9 cellular contexts compared by ENCODE assay signal in genomic region chr10:49762566-49762877, GRCh38. TPM values are rescaled to one million over a fixed set of nuclear protein-coding genes. Genes with fewer than 3 reads are reported as not detected.
A peak's percentile ranks its signal among the peaks of the same experiment; 100 is the strongest.
DNase-seq lines count a peak whose midpoint lies in the region; ATAC-seq and TF ChIP-seq lines count a peak whose summit lies in the region.
"Had no signal": no experiment of that assay in that cellular context is flagged by ENCODE, and none has a peak within 500 bp of the region (broad histone marks: within the 10 kb centered on the region; RNA-seq: fewer than 3 reads in every experiment).

No MANE protein-coding gene starts in this region.

- H3K4me3 ChIP-seq in iPS-18a (ENCODE audit: low read length) = peak overlapping the region; percentile 73

- intact Hi-C loops in activated CD4-positive, alpha-beta T cell treated with anti-CD3 and anti-CD28 coated beads, Interleukin-2, amount 10 ng/mL, durations not matched to agents 24 days and 14 days (cut with micrococcal nuclease) = loop anchor here (2.0 to 10.0 kb wide), 2 partner anchors 156 to 368 kb away; partner anchors contain the start of gene DRGX

- no peaks in the 10 kb centered on the region for H3K9me3 ChIP-seq in iPS-18a (ENCODE audit: control insufficient read depth, low read depth, low read length)

- H3K36me3 Mint-ChIP-seq in activated CD4-positive, alpha-beta T cell treated with anti-CD3 and anti-CD28 coated beads, Interleukin-2, amount 10 ng/mL, durations not matched to agents 24 days and 14 days (ENCODE audit: low read depth) = no peaks in the 10 kb centered on the region
- 0 out of 2 replicates have a peak, but pooled peaks cover 2% of the 10 kb centered on the region for H3K36me3 Mint-ChIP-seq in WTC11

- H3K27ac ChIP-seq in iPS-18a (ENCODE audit: low read length) = no peak overlapping the region
- H3K27ac ChIP-seq: left lung had no signal

- CTCF ChIA-PET in WTC11 (lab: Charles Lee) = interaction anchor here (0.9 kb wide), 1 partner anchor 18 kb away, joined by 3 read pairs; no protein-coding TSS in a partner anchor

- no peak overlapping the region for H3K27ac Mint-ChIP-seq in activated CD4-positive, alpha-beta T cell treated with anti-CD3 and anti-CD28 coated beads, Interleukin-2, amount 10 ng/mL, durations not matched to agents 24 days and 14 days
- H3K27ac Mint-ChIP-seq in WTC11 = no peak overlapping the region
- no peak overlapping the region for H3K27ac Mint-ChIP-seq in stimulated activated naive CD8-positive, alpha-beta T cell treated with anti-CD3 and anti-CD28 coated beads, Interleukin-15, amount 100 ng/mL, for 72 hours

- H3K4me1 Mint-ChIP-seq in activated CD4-positive, alpha-beta T cell treated with anti-CD3 and anti-CD28 coated beads, Interleukin-2, amount 10 ng/mL, durations not matched to agents 24 days and 14 days = peaks cover 2% of the 10 kb centered on the region
- H3K4me1 Mint-ChIP-seq in WTC11 = peaks cover 16% of the 10 kb centered on the region
- H3K4me1 Mint-ChIP-seq in stimulated activated naive CD8-positive, alpha-beta T cell treated with anti-CD3 and anti-CD28 coated beads, Interleukin-15, amount 100 ng/mL, for 72 hours = peaks cover 6% of the 10 kb centered on the region

- DNase-seq in activated CD4-positive, alpha-beta T cell treated with anti-CD3 and anti-CD28 coated beads, Interleukin-2, amount 10 ng/mL, durations not matched to agents 24 days and 14 days = no peak
- DNase-seq in activated CD4-positive, alpha-beta T cell treated with anti-CD3 and anti-CD28 coated beads, Interleukin-2, amount 50 U/mL, for 1 hour = no peak
- DNase-seq in WTC11 (ENCODE audit: low spot score) (no peak), pons (ENCODE audit: low spot score) (no peak)
- no peak for DNase-seq in stimulated activated naive CD8-positive, alpha-beta T cell treated with anti-CD3 and anti-CD28 coated beads, Interleukin-15, amount 100 ng/mL, for 72 hours

- ATAC-seq in WTC11 (no peak), GM21381 (IDR thresholded peaks at IDR 0.05; ENCODE audit: unreplicated experiment) (no peak), HG02798 (IDR thresholded peaks at IDR 0.05; ENCODE audit: poor library complexity, unreplicated experiment) (no peak)
- ATAC-seq in stimulated activated naive CD8-positive, alpha-beta T cell treated with anti-CD3 and anti-CD28 coated beads, Interleukin-15, amount 100 ng/mL, for 72 hours = no peak

- no peaks in the 10 kb centered on the region for H3K9me3 Mint-ChIP-seq in activated CD4-positive, alpha-beta T cell treated with anti-CD3 and anti-CD28 coated beads, Interleukin-2, amount 10 ng/mL, durations not matched to agents 24 days and 14 days
- peaks cover 10% of the 10 kb centered on the region for H3K9me3 Mint-ChIP-seq in WTC11
- peaks cover 0 to 8% of the 10 kb centered on the region in 2 donors for H3K9me3 Mint-ChIP-seq in stimulated activated naive CD8-positive, alpha-beta T cell treated with anti-CD3 and anti-CD28 coated beads, Interleukin-15, amount 100 ng/mL, for 72 hours

- no peak overlapping the region for H3K9ac ChIP-seq in iPS-18a (ENCODE audit: low read length)

- H3K27me3 ChIP-seq in iPS-18a (ENCODE audit: control insufficient read depth, insufficient read depth, low read length) = peaks cover 22% of the 10 kb centered on the region

- POLR2A ChIA-PET in WTC11 (lab: Charles Lee) = interaction anchor here (0.6 kb wide), 1 partner anchor 152 kb away, joined by 3 read pairs; the partner anchor contains the start of gene SLC18A3

- H3K4me3 Mint-ChIP-seq in activated CD4-positive, alpha-beta T cell treated with anti-CD3 and anti-CD28 coated beads, Interleukin-2, amount 10 ng/mL, durations not matched to agents 24 days and 14 days = peak overlapping the region; percentile 13
- peak overlapping the region; percentile 67 for H3K4me3 Mint-ChIP-seq in WTC11
- H3K4me3 Mint-ChIP-seq in stimulated activated naive CD8-positive, alpha-beta T cell treated with anti-CD3 and anti-CD28 coated beads, Interleukin-15, amount 100 ng/mL, for 72 hours = peak overlapping the region; percentile 69 to 81

- TF ChIP-seq CTCF in WTC11 (IDR thresholded peaks at IDR 0.05) = no peak

- H3K27me3 Mint-ChIP-seq in activated CD4-positive, alpha-beta T cell treated with anti-CD3 and anti-CD28 coated beads, Interleukin-2, amount 10 ng/mL, durations not matched to agents 24 days and 14 days = peaks cover 25% of the 10 kb centered on the region
- peaks cover 22% of the 10 kb centered on the region for H3K27me3 Mint-ChIP-seq in WTC11 (ENCODE audit: low read depth)
- peaks cover 67% of the 10 kb centered on the region for H3K27me3 Mint-ChIP-seq in stimulated activated naive CD8-positive, alpha-beta T cell treated with anti-CD3 and anti-CD28 coated beads, Interleukin-15, amount 100 ng/mL, for 72 hours

- no peaks in the 10 kb centered on the region for H3K36me3 ChIP-seq in iPS-18a (ENCODE audit: control insufficient read depth, low read depth, low read length)
- H3K36me3 ChIP-seq: left lung had no signal

- no peaks in the 10 kb centered on the region for H3K4me1 ChIP-seq in iPS-18a (ENCODE audit: control insufficient read depth, low read depth, low read length)

TF ChIP-seq in WTC11, 78 proteins besides CTCF, POLR2A, EP300 and RAD21:
- TF ChIP-seq SMAD3 (CRISPR knock-in tag; IDR thresholded peaks at IDR 0.05; ENCODE audit: borderline replicate concordance) (0 out of 2 replicates have a peak, but pooled peaks have one; percentile 0), ETV6 (CRISPR knock-in tag; IDR thresholded peaks at IDR 0.05) (no peak), SMAD4 (CRISPR knock-in tag; IDR thresholded peaks at IDR 0.05) (no peak)
- TF ChIP-seq, protein P1, sequence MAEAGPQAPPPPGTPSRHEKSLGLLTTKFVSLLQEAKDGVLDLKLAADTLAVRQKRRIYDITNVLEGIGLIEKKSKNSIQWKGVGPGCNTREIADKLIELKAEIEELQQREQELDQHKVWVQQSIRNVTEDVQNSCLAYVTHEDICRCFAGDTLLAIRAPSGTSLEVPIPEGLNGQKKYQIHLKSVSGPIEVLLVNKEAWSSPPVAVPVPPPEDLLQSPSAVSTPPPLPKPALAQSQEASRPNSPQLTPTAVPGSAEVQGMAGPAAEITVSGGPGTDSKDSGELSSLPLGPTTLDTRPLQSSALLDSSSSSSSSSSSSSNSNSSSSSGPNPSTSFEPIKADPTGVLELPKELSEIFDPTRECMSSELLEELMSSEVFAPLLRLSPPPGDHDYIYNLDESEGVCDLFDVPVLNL (CRISPR knock-in tag; IDR thresholded peaks at IDR 0.05; ENCODE audit: borderline replicate concordance, low read depth) = peak; percentile 1; the same call in 1 of the 2 replicates

RNA-seq across cellular contexts. Expression of gene OGDHL, which starts 0.4 kb away (rescaled TPM):
- 0.89 and 0.97 TPM in 2 replicates for total RNA-seq in activated CD4-positive, alpha-beta T cell treated with anti-CD3 and anti-CD28 coated beads, Interleukin-2, amount 10 ng/mL, durations not matched to agents 24 days and 14 days
- 35.1 to 42.0 TPM (median 36.5 TPM) in 3 replicates for total RNA-seq in WTC11 (2021)

Comparison
In these comparisons a context has a peak if more than half of its experiments do, and no peak if none do; other contexts are left out.
1. H3K4me3 Mint-ChIP-seq: peak in every context shown above with its lines; median percentile 75 in stimulated activated naive CD8-positive, alpha-beta T cell treated with anti-CD3 and anti-CD28 coated beads, Interleukin-15, amount 100 ng/mL, for 72 hours; 67 in WTC11; 13 in activated CD4-positive, alpha-beta T cell treated with anti-CD3 and anti-CD28 coated beads, Interleukin-2, amount 10 ng/mL, durations not matched to agents 24 days and 14 days.
2. RNA of gene OGDHL, which starts 0.4 kb away (total RNA-seq): 35.1 to 42.0 TPM in WTC11; 0.89 to 0.97 TPM in activated CD4-positive, alpha-beta T cell treated with anti-CD3 and anti-CD28 coated beads, Interleukin-2, amount 10 ng/mL, durations not matched to agents 24 days and 14 days; every median in the first group is over 10 times any median in the second.